In the genomic region with DNA sequence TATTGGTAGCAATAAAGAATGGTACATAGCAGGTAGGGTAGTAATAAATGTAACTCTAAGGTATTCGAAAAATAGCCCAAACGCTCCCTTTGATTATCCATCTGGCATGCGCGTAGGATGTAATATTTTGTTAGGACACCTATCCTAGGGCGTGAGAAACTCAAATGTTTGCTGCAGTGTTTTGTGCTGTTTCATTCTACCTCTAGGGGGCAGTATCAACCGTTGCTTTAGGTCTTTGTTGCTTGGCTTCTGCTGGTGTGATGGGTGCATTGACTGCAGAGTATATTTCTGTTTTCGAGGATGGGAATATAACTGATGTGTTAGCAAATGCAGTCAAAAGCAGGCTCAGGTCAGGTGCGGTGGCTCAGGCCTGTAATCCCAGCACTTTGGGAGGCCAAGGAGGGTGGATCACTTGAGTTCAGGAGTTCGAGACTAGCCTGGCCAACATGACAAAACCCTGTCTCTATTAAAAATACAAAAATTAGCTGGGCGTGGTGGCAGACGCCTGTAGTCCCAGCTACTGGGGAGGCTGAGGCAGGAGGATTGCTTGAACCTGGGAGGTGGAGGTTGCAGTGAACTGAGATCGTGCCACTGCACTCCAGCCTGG, we compare ENCODE assay signal across 8 cellular contexts. TPM values are rescaled to one million over a fixed set of nuclear protein-coding genes. Genes with fewer than 3 reads are reported as not detected.
A peak's percentile ranks its signal among the peaks of the same experiment; 100 is the strongest.
DNase-seq lines count a peak whose midpoint lies in the region; ATAC-seq, FAIRE-seq and TF ChIP-seq lines count a peak whose summit lies in the region.
"Not testable (repeated sequence)": the region's sequence is repeated elsewhere in the genome, so short reads cannot be mapped to it uniquely, and the experiment has no call there.

No MANE protein-coding gene starts in this region.

- not testable (repeated sequence) for H3K9me3 ChIP-seq in Panc1 (ENCODE audit: control insufficient read depth, insufficient read depth, low read depth, low read length); liver (ENCODE audit: control insufficient read depth in 4 of 4, low read length in 3 of 4); spleen

- TF ChIP-seq POLR2A in spleen (IDR thresholded peaks at IDR 0.05), result not testable (repeated sequence)

- TF ChIP-seq RAD21 in liver (IDR thresholded peaks at IDR 0.05), result peak; percentile 75 to 77

- H3K4me1 Mint-ChIP-seq in activated naive CD4-positive, alpha-beta T cell treated with anti-CD3 and anti-CD28 coated beads, Interleukin-2, amount 10 ng/mL, durations not matched to agents 7 days and 5 days, result not testable (repeated sequence)

- POLR2A ChIA-PET in Panc1 (lab: Charles Lee), result not testable (repeated sequence)

- not testable (repeated sequence) for H3K4me3 Mint-ChIP-seq in activated naive CD4-positive, alpha-beta T cell treated with anti-CD3 and anti-CD28 coated beads, Interleukin-2, amount 10 ng/mL, durations not matched to agents 7 days and 5 days

- not testable (repeated sequence) for H3K4me3 ChIP-seq in Panc1 (ENCODE audit: low read depth in 2 of 2, low read length in 2 of 2); fibroblast of pulmonary artery (replicated peaks; ENCODE audit: low read depth, low read length); liver (ENCODE audit: low read depth in 1 of 3, low read length in 3 of 3); spleen

- peak; percentile 87 for TF ChIP-seq CTCF in C4-2B (conservative IDR thresholded peaks at IDR 0.05)
- peak; percentile 87 for TF ChIP-seq CTCF in Panc1 (IDR thresholded peaks at IDR 0.05)
- peak; percentile 89 for TF ChIP-seq CTCF in fibroblast of pulmonary artery (IDR thresholded peaks at IDR 0.05; ENCODE audit: low read length, missing control alignments)
- TF ChIP-seq CTCF in liver (IDR thresholded peaks at IDR 0.05; ENCODE audit: low read depth, low read length, missing input control), result peak; percentile 58
- TF ChIP-seq CTCF in spleen (IDR thresholded peaks at IDR 0.05 in 8 of 11, conservative IDR thresholded peaks at IDR 0.05 in 3 of 11), result peak in 7 of 11 experiments; percentile 30 to 60 (median 53)

- not testable (repeated sequence) for BruUV-seq in Panc1 (replicated peaks; lab: Mats Ljungman, UMichigan)

- not testable (repeated sequence) for DNase-seq in GM18507 (ENCODE audit: extremely low spot score, insufficient read length, low read depth); spleen
- DNase-seq in NCI-H1092 (lab: John Stamatoyannopoulos, UW), result peak; percentile 21
- peak; percentile 35 for DNase-seq in Panc1 (ENCODE audit: low read depth, low spot score)
- peak; percentile 21 for DNase-seq in activated naive CD4-positive, alpha-beta T cell treated with anti-CD3 and anti-CD28 coated beads, Interleukin-2, amount 10 ng/mL, durations not matched to agents 7 days and 5 days
- peak; percentile 71 for DNase-seq in fibroblast of pulmonary artery (ENCODE audit: low read depth)

- ATAC-seq in Panc1, result peak; percentile 78

- not testable (repeated sequence) for H3K27ac Mint-ChIP-seq in activated naive CD4-positive, alpha-beta T cell treated with anti-CD3 and anti-CD28 coated beads, Interleukin-2, amount 10 ng/mL, durations not matched to agents 7 days and 5 days

- not testable (repeated sequence) for H3K27me3 ChIP-seq in Panc1 (ENCODE audit: control insufficient read depth, insufficient read depth, low read length); liver (ENCODE audit: control insufficient read depth in 4 of 4, insufficient read depth in 4 of 4, low read length in 3 of 4); spleen (replicated peaks in 1 of 7)

- H3K27me3 Mint-ChIP-seq in activated naive CD4-positive, alpha-beta T cell treated with anti-CD3 and anti-CD28 coated beads, Interleukin-2, amount 10 ng/mL, durations not matched to agents 7 days and 5 days, result not testable (repeated sequence)

- CTCF ChIA-PET in Panc1 (lab: Charles Lee); activated naive CD4-positive, alpha-beta T cell treated with anti-CD3 and anti-CD28 coated beads, Interleukin-2, amount 10 ng/mL, durations not matched to agents 7 days and 5 days (lab: Charles Lee): not testable (repeated sequence)

- not testable (repeated sequence) for H3K4me1 ChIP-seq in Panc1 (ENCODE audit: control insufficient read depth, insufficient read depth, low read length); liver (ENCODE audit: control insufficient read depth in 4 of 4, insufficient read depth in 4 of 4, low read length in 3 of 4); spleen

- not testable (repeated sequence) for H3K36me3 ChIP-seq in Panc1 (ENCODE audit: control insufficient read depth, insufficient read depth, low read length); liver (ENCODE audit: control insufficient read depth in 4 of 4, insufficient read depth in 3 of 4, low read depth in 1 of 4, low read length in 3 of 4)
- peaks cover 0 to 17% (median 0%) of the 10 kb centered on the region in 6 donors for H3K36me3 ChIP-seq in spleen

- H3K27ac ChIP-seq in C4-2B; Panc1 (ENCODE audit: low read length); liver (ENCODE audit: low read depth in 1 of 2, low read length in 2 of 2); spleen: not testable (repeated sequence)

- peak; percentile 55 for FAIRE-seq in GM18507 (lab: Jason Lieb, UNC)

- in situ Hi-C loops in Panc1 (cut with HindIII; ENCODE audit: low pct_unique_long_range_greater_than_20kb, low sequenced_read_pairs), result not testable (repeated sequence)

- 70% methylated on average over 12 of the region's 12 CpGs for WGBS in liver
- WGBS in spleen, 5 donors, result 74 to 83% (median 81%) methylated on average over 12 of the region's 12 CpGs

- intact Hi-C loops in Panc1 (cut with micrococcal nuclease; ENCODE audit: unreplicated experiment); spleen (cut with DNase I; ENCODE audit: low total_unique reads): not testable (repeated sequence)

- not testable (repeated sequence) for H3K9me3 Mint-ChIP-seq in activated naive CD4-positive, alpha-beta T cell treated with anti-CD3 and anti-CD28 coated beads, Interleukin-2, amount 10 ng/mL, durations not matched to agents 7 days and 5 days

- not testable (repeated sequence) for H3K36me3 Mint-ChIP-seq in activated naive CD4-positive, alpha-beta T cell treated with anti-CD3 and anti-CD28 coated beads, Interleukin-2, amount 10 ng/mL, durations not matched to agents 7 days and 5 days

- H3K9ac ChIP-seq in liver (ENCODE audit: low read depth in 1 of 2, low read length in 2 of 2), result not testable (repeated sequence)

RNA-seq across cellular contexts. Expression of a gene that starts 55.7 kb away (rescaled TPM):
- 36.7 TPM for total RNA-seq in Panc1 (2021; ENCODE audit: unreplicated experiment)
- 28.7 TPM for polyA plus RNA-seq in Panc1 (2012; ENCODE audit: insufficient read length)
- total RNA-seq in liver, result 1 to 10 TPM; 6.4 to 6.5 TPM
- polyA plus RNA-seq in liver, result 1 to 10 TPM; 2.0 to 2.5 TPM
- total RNA-seq in spleen, result 10 to 100 TPM; 24.8 to 40.7 (median 32.7) TPM
- polyA plus RNA-seq in spleen, result 1 to 10 TPM; 3.8 to 6.5 (median 3.9) TPM

RNA-seq across cellular contexts. Expression of a gene that starts 55.9 kb away (rescaled TPM):
- total RNA-seq in Panc1 (2021; ENCODE audit: unreplicated experiment), result 121 TPM
- polyA plus RNA-seq in Panc1 (2012; ENCODE audit: insufficient read length), result 103 TPM
- 10 to 100 TPM; 27.8 to 28.0 TPM for total RNA-seq in liver
- polyA plus RNA-seq in liver, result 10 to 100 TPM; 15.3 to 16.6 TPM
- 10 to 100 TPM; 46.6 to 68.6 (median 59.6) TPM for total RNA-seq in spleen
- 10 to 100 TPM; 28.8 to 49.9 (median 48.9) TPM for polyA plus RNA-seq in spleen
